Comparison of ENCODE assay signal across 12 cellular contexts in the genomic region with DNA sequence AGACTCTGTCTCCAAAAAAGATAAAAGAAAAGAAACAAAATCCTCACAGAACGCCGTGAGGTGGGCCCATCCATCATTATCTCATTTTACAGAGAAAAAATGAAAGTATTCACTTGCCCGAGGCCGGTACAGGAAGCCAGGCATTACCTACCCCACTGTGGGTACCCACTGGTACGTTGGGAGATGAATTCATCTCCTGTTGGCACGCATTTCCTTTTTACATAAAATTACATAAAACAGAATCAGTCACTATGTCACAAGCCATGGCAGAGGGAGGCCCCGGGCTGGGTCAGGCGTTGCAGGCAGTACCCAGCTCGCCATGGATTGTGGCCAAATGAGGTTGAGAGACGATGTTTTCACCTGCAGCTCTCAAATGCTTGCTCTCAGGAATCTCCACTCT.
"Had no signal": no experiment of that assay in that cellular context is flagged by ENCODE, and none has a peak within 500 bp of the region (broad histone marks: within the 10 kb centered on the region; RNA-seq: fewer than 3 reads in every experiment).

No MANE protein-coding gene starts in this region.

- H3K27me3 Mint-ChIP-seq: activated CD4-positive, alpha-beta memory T cell treated with anti-CD3 and anti-CD28 coated beads, Interleukin-2, amount 10 ng/mL, durations not matched to agents 7 days and 5 days; activated naive CD4-positive, alpha-beta T cell treated with anti-CD3 and anti-CD28 coated beads, Interleukin-2, amount 50 U/mL, for 24 hours had no signal

- H3K27ac ChIP-seq: parathyroid adenoma, right atrium auricular region, tibial artery, vagina had no signal

- FAIRE-seq: small intestine had no signal

- H3K4me1 ChIP-seq: parathyroid adenoma had no signal

- H2AFZ ChIP-seq: parathyroid adenoma had no signal

- H3K4me3 Mint-ChIP-seq: activated CD4-positive, alpha-beta memory T cell treated with anti-CD3 and anti-CD28 coated beads, Interleukin-2, amount 10 ng/mL, durations not matched to agents 7 days and 5 days; activated naive CD4-positive, alpha-beta T cell treated with anti-CD3 and anti-CD28 coated beads, Interleukin-2, amount 50 U/mL, for 24 hours; endodermal cell had no signal

- DNase-seq: activated CD4-positive, alpha-beta memory T cell treated with anti-CD3 and anti-CD28 coated beads, Interleukin-2, amount 10 ng/mL, durations not matched to agents 7 days and 5 days; cerebellar nuclear complex; endodermal cell; erythroblast; hippocampal formation; small intestine; tibial artery had no signal

- H3K4me3 ChIP-seq: right atrium auricular region, tibial artery, vagina had no signal

- H3K27ac Mint-ChIP-seq: activated CD4-positive, alpha-beta memory T cell treated with anti-CD3 and anti-CD28 coated beads, Interleukin-2, amount 10 ng/mL, durations not matched to agents 7 days and 5 days; activated naive CD4-positive, alpha-beta T cell treated with anti-CD3 and anti-CD28 coated beads, Interleukin-2, amount 50 U/mL, for 24 hours; activated T-helper 2 cell treated with anti-CD3 and anti-CD28 coated beads, Interferon-gamma antibody, Interleukin-2, Interleukin-4, amounts not matched to agents 10 μg/mL and 5 μg/mL and 100 μg/mL, durations not matched to agents 14 hours and 24 hours and 36 hours; endodermal cell had no signal

- H3K36me3 ChIP-seq: right atrium auricular region, tibial artery, vagina had no signal

- H3K9ac ChIP-seq: parathyroid adenoma had no signal

- H3K9me3 Mint-ChIP-seq: activated CD4-positive, alpha-beta memory T cell treated with anti-CD3 and anti-CD28 coated beads, Interleukin-2, amount 10 ng/mL, durations not matched to agents 7 days and 5 days; activated naive CD4-positive, alpha-beta T cell treated with anti-CD3 and anti-CD28 coated beads, Interleukin-2, amount 50 U/mL, for 24 hours; activated T-helper 2 cell treated with anti-CD3 and anti-CD28 coated beads, Interferon-gamma antibody, Interleukin-2, Interleukin-4, amounts not matched to agents 10 μg/mL and 5 μg/mL and 100 μg/mL, durations not matched to agents 14 hours and 24 hours and 36 hours; endodermal cell had no signal

- H3K9me3 ChIP-seq: right atrium auricular region, tibial artery, vagina had no signal

- H3K4me1 Mint-ChIP-seq: endodermal cell had no signal

- H3K79me2 ChIP-seq: parathyroid adenoma had no signal

- H3K27me3 ChIP-seq: right atrium auricular region, tibial artery, vagina had no signal
